Comparison of ENCODE assay signal across 1 cellular context in genomic region chr20:33043731-33044181, GRCh38.
TF ChIP-seq lines count a peak whose summit lies in the region.

No MANE protein-coding gene starts in this region.

TF ChIP-seq in HepG2, 621 proteins besides CTCF, POLR2A, EP300 and RAD21 (continued from another document):
- TF ChIP-seq, protein P1, sequence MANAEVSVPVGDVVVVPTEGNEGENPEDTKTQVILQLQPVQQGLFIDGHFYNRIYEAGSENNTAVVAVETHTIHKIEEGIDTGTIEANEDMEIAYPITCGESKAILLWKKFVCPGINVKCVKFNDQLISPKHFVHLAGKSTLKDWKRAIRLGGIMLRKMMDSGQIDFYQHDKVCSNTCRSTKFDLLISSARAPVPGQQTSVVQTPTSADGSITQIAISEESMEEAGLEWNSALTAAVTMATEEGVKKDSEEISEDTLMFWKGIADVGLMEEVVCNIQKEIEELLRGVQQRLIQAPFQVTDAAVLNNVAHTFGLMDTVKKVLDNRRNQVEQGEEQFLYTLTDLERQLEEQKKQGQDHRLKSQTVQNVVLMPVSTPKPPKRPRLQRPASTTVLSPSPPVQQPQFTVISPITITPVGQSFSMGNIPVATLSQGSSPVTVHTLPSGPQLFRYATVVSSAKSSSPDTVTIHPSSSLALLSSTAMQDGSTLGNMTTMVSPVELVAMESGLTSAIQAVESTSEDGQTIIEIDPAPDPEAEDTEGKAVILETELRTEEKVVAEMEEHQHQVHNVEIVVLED (CRISPR knock-in tag; IDR thresholded peaks at IDR 0.05; ENCODE audit: borderline replicate concordance) = no peak
- TF ChIP-seq CEBPG (CRISPR knock-in tag; IDR thresholded peaks at IDR 0.05) = no peak
- TF ChIP-seq, protein P2, sequence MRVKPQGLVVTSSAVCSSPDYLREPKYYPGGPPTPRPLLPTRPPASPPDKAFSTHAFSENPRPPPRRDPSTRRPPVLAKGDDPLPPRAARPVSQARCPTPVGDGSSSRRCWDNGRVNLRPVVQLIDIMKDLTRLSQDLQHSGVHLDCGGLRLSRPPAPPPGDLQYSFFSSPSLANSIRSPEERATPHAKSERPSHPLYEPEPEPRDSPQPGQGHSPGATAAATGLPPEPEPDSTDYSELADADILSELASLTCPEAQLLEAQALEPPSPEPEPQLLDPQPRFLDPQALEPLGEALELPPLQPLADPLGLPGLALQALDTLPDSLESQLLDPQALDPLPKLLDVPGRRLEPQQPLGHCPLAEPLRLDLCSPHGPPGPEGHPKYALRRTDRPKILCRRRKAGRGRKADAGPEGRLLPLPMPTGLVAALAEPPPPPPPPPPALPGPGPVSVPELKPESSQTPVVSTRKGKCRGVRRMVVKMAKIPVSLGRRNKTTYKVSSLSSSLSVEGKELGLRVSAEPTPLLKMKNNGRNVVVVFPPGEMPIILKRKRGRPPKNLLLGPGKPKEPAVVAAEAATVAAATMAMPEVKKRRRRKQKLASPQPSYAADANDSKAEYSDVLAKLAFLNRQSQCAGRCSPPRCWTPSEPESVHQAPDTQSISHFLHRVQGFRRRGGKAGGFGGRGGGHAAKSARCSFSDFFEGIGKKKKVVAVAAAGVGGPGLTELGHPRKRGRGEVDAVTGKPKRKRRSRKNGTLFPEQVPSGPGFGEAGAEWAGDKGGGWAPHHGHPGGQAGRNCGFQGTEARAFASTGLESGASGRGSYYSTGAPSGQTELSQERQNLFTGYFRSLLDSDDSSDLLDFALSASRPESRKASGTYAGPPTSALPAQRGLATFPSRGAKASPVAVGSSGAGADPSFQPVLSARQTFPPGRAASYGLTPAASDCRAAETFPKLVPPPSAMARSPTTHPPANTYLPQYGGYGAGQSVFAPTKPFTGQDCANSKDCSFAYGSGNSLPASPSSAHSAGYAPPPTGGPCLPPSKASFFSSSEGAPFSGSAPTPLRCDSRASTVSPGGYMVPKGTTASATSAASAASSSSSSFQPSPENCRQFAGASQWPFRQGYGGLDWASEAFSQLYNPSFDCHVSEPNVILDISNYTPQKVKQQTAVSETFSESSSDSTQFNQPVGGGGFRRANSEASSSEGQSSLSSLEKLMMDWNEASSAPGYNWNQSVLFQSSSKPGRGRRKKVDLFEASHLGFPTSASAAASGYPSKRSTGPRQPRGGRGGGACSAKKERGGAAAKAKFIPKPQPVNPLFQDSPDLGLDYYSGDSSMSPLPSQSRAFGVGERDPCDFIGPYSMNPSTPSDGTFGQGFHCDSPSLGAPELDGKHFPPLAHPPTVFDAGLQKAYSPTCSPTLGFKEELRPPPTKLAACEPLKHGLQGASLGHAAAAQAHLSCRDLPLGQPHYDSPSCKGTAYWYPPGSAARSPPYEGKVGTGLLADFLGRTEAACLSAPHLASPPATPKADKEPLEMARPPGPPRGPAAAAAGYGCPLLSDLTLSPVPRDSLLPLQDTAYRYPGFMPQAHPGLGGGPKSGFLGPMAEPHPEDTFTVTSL (CRISPR knock-in tag; IDR thresholded peaks at IDR 0.05; ENCODE audit: borderline replicate concordance) = no peak; the same call in 1 of the 2 replicates
- peak; percentile 13; the same call in 1 of the 2 replicates for TF ChIP-seq BCL6 (CRISPR knock-in tag; IDR thresholded peaks at IDR 0.05)
- TF ChIP-seq ZNF430 (CRISPR knock-in tag; IDR thresholded peaks at IDR 0.05) = no peak
- TF ChIP-seq ZNF629 (CRISPR knock-in tag; conservative IDR thresholded peaks at IDR 0.05) = no peak
- TF ChIP-seq HDAC1 (CRISPR knock-in tag; IDR thresholded peaks at IDR 0.05) = 0 out of 2 replicates have a peak, but pooled peaks have one; percentile 42
- peak; percentile 78; the same call in 1 of the 2 replicates for TF ChIP-seq RCOR2 (CRISPR knock-in tag; IDR thresholded peaks at IDR 0.05)
- TF ChIP-seq, protein P3, sequence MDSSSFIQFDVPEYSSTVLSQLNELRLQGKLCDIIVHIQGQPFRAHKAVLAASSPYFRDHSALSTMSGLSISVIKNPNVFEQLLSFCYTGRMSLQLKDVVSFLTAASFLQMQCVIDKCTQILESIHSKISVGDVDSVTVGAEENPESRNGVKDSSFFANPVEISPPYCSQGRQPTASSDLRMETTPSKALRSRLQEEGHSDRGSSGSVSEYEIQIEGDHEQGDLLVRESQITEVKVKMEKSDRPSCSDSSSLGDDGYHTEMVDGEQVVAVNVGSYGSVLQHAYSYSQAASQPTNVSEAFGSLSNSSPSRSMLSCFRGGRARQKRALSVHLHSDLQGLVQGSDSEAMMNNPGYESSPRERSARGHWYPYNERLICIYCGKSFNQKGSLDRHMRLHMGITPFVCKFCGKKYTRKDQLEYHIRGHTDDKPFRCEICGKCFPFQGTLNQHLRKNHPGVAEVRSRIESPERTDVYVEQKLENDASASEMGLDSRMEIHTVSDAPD (CRISPR knock-in tag; IDR thresholded peaks at IDR 0.05) = no peak
- TF ChIP-seq NPAS2 (CRISPR knock-in tag; IDR thresholded peaks at IDR 0.05; ENCODE audit: borderline replicate concordance) = no peak
- TF ChIP-seq TFAP4 (IDR thresholded peaks at IDR 0.05; ENCODE audit: borderline replicate concordance, low read depth) = 0 out of 2 replicates have a peak, but pooled peaks have one; percentile 21
- TF ChIP-seq CCAR2 (optimal IDR thresholded peaks at IDR 0.05; ENCODE audit: low read depth, low read length) = no peak
- 0 out of 2 replicates have a peak, but pooled peaks have one; percentile 36 for TF ChIP-seq MAZ (IDR thresholded peaks at IDR 0.05; ENCODE audit: borderline replicate concordance, low read depth, low read length)
- no peak for TF ChIP-seq MAZ (CRISPR knock-in tag; IDR thresholded peaks at IDR 0.05; ENCODE audit: low read depth)
- TF ChIP-seq HIVEP1 (CRISPR knock-in tag; IDR thresholded peaks at IDR 0.05) = 0 out of 2 replicates have a peak, but pooled peaks have one; percentile 30
- TF ChIP-seq, protein P4, sequence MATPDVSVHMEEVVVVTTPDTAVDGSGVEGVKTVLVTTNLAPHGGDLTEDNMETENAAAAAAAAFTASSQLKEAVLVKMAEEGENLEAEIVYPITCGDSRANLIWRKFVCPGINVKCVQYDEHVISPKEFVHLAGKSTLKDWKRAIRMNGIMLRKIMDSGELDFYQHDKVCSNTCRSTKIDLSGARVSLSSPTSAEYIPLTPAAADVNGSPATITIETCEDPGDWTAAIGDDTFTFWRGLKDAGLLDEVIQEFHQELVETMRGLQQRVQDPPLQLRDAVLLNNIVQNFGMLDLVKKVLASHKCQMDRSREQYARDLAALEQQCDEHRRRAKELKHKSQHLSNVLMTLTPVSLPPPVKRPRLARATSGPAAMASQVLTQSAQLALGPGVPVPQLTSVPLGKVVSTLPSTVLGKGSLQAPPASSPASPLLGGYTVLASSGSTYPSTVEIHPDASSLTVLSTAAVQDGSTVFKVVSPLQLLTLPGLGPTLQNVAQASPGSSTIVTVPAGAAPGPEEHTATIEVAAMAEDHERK (CRISPR knock-in tag; IDR thresholded peaks at IDR 0.05; ENCODE audit: low read depth) = no peak
- no peak for TF ChIP-seq KAT7 (CRISPR knock-in tag; IDR thresholded peaks at IDR 0.05; ENCODE audit: borderline replicate concordance)
- TF ChIP-seq, protein P5, sequence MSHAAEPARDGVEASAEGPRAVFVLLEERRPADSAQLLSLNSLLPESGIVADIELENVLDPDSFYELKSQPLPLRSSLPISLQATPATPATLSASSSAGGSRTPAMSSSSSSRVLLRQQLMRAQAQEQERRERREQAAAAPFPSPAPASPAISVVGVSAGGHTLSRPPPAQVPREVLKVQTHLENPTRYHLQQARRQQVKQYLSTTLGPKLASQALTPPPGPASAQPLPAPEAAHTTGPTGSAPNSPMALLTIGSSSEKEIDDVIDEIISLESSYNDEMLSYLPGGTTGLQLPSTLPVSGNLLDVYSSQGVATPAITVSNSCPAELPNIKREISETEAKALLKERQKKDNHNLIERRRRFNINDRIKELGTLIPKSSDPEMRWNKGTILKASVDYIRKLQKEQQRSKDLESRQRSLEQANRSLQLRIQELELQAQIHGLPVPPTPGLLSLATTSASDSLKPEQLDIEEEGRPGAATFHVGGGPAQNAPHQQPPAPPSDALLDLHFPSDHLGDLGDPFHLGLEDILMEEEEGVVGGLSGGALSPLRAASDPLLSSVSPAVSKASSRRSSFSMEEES (CRISPR knock-in tag; IDR thresholded peaks at IDR 0.05) = peak; percentile 48; the same call in 1 of the 2 replicates
- no peak for TF ChIP-seq NR1H2 (CRISPR knock-in tag; IDR thresholded peaks at IDR 0.05; ENCODE audit: borderline replicate concordance, low read depth)
- no peak for TF ChIP-seq SP4 (CRISPR knock-in tag; IDR thresholded peaks at IDR 0.05)
- TF ChIP-seq HDAC2 (CRISPR knock-in tag; IDR thresholded peaks at IDR 0.05) = peak; percentile 48; the same call in 1 of the 2 replicates
- TF ChIP-seq ELF1 (CRISPR knock-in tag; IDR thresholded peaks at IDR 0.05) = 0 out of 2 replicates have a peak, but pooled peaks have one; percentile 13
- TF ChIP-seq AKAP8 (CRISPR knock-in tag; IDR thresholded peaks at IDR 0.05) = no peak
- TF ChIP-seq, protein P6, sequence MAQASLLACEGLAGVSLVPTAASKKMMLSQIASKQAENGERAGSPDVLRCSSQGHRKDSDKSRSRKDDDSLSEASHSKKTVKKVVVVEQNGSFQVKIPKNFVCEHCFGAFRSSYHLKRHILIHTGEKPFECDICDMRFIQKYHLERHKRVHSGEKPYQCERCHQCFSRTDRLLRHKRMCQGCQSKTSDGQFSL (CRISPR knock-in tag; IDR thresholded peaks at IDR 0.05) = peak; percentile 88
- TF ChIP-seq MAFK (conservative IDR thresholded peaks at IDR 0.05 in 1 of 2, IDR thresholded peaks at IDR 0.05 in 1 of 2; ENCODE audit: low read length in 2 of 2) = no peak
- no peak for TF ChIP-seq PITX1 (CRISPR knock-in tag; IDR thresholded peaks at IDR 0.05)
- 0 out of 2 replicates have a peak, but pooled peaks have one; percentile 50 for TF ChIP-seq ZNF788 (CRISPR knock-in tag; IDR thresholded peaks at IDR 0.05; ENCODE audit: borderline replicate concordance)
- TF ChIP-seq, protein P7, sequence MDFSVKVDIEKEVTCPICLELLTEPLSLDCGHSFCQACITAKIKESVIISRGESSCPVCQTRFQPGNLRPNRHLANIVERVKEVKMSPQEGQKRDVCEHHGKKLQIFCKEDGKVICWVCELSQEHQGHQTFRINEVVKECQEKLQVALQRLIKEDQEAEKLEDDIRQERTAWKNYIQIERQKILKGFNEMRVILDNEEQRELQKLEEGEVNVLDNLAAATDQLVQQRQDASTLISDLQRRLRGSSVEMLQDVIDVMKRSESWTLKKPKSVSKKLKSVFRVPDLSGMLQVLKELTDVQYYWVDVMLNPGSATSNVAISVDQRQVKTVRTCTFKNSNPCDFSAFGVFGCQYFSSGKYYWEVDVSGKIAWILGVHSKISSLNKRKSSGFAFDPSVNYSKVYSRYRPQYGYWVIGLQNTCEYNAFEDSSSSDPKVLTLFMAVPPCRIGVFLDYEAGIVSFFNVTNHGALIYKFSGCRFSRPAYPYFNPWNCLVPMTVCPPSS (IDR thresholded peaks at IDR 0.05) = no peak
- no peak for TF ChIP-seq ZNF205 (CRISPR knock-in tag; IDR thresholded peaks at IDR 0.05)
- peak; percentile 47; the same call in 1 of the 2 replicates for TF ChIP-seq MEIS1 (CRISPR knock-in tag; IDR thresholded peaks at IDR 0.05; ENCODE audit: borderline replicate concordance)
- peak; percentile 20; the same call in 1 of the 2 replicates for TF ChIP-seq TARDBP (CRISPR knock-in tag; IDR thresholded peaks at IDR 0.05)
- no peak for TF ChIP-seq RORA (CRISPR knock-in tag; IDR thresholded peaks at IDR 0.05)
- no peak for TF ChIP-seq ZNF253 (CRISPR knock-in tag; IDR thresholded peaks at IDR 0.05; ENCODE audit: borderline replicate concordance)
- peak; percentile 38; the same call in 1 of the 2 replicates for TF ChIP-seq ZNF556 (CRISPR knock-in tag; IDR thresholded peaks at IDR 0.05; ENCODE audit: borderline replicate concordance)
TF ChIP-seq in HepG2: peak in this region for 84.
